1 cellular context compared by ENCODE assay signal in genomic region chr13:75549262-75550158, GRCh38.
TF ChIP-seq lines count a peak whose summit lies in the region.

TSS of gene UCHL3 (plus strand) at chr13:75549791. CDS start at chr13:75549821, 30 bp downstream.

TF ChIP-seq in K562, 482 proteins besides CTCF, POLR2A, EP300 and RAD21 (continued from another document and continues in another):
- TF ChIP-seq ARID4B (CRISPR knock-in tag; IDR thresholded peaks at IDR 0.05) (peak; percentile 80; the same call in 1 of the 2 replicates), FOS (IDR thresholded peaks at IDR 0.05; ENCODE audit: extremely low read depth, insufficient read length) (no peak), ETV5 (CRISPR knock-in tag; IDR thresholded peaks at IDR 0.05; ENCODE audit: low read depth) (no peak), ZNF444 (CRISPR knock-in tag; IDR thresholded peaks at IDR 0.05) (no peak), PHF8 (IDR thresholded peaks at IDR 0.05; ENCODE audit: borderline replicate concordance, low read length) (peak; percentile 80; the same call in 1 of the 2 replicates), NRF1 (conservative IDR thresholded peaks at IDR 0.05 in 1 of 2, IDR thresholded peaks at IDR 0.05 in 1 of 2) (peak; percentile 93 to 95), NCOR1 (IDR thresholded peaks at IDR 0.05) (peak; percentile 14; the same call in 1 of the 2 replicates), KAT8 (IDR thresholded peaks at IDR 0.05; ENCODE audit: low read depth) (no peak), POLR2AphosphoS5 (IDR thresholded peaks at IDR 0.05; ENCODE audit: control insufficient read depth, insufficient read depth, low read depth, low read length) (0 out of 2 replicates have a peak, but pooled peaks have one; percentile 16), DACH1 (IDR thresholded peaks at IDR 0.05; ENCODE audit: partially characterized antibody) (no peak), JUND (IDR thresholded peaks at IDR 0.05; ENCODE audit: borderline replicate concordance, low read depth, low read length) (peak; percentile 89), JUND (tag; IDR thresholded peaks at IDR 0.05; ENCODE audit: borderline replicate concordance, low read depth, low read length) (no peak; the same call in 2 of the 3 replicates), ZNF639 (CRISPR knock-in tag; conservative IDR thresholded peaks at IDR 0.05 in 1 of 2, IDR thresholded peaks at IDR 0.05 in 1 of 2) (peak in 1 of 2 experiments; percentile 54; a peak in 1 of 4 replicates), TCF7L2 (IDR thresholded peaks at IDR 0.05; ENCODE audit: low read depth, low read length) (peak; percentile 85), E2F6 (IDR thresholded peaks at IDR 0.05; ENCODE audit: borderline replicate concordance in 1 of 2, extremely low read depth in 1 of 2, insufficient read depth in 1 of 2, insufficient read length in 1 of 2, low read depth in 1 of 2, low read length in 1 of 2, poor library complexity in 1 of 2, severe bottlenecking in 1 of 2) (peak in 1 of 2 experiments; percentile 67), CREB1 (IDR thresholded peaks at IDR 0.05) (no peak), CREB1 (CRISPR knock-in tag; IDR thresholded peaks at IDR 0.05) (peak; percentile 35; the same call in 1 of the 2 replicates), TEAD1 (CRISPR knock-in tag; IDR thresholded peaks at IDR 0.05) (peak in 1 of 2 experiments; percentile 75; a peak in 2 of 4 replicates), MAFF (IDR thresholded peaks at IDR 0.05; ENCODE audit: low read length) (peak; percentile 48; the same call in 1 of the 2 replicates), CTCFL (IDR thresholded peaks at IDR 0.05; ENCODE audit: borderline replicate concordance, insufficient read depth, low read depth, low read length, poor library complexity, severe bottlenecking) (peak; percentile 74), RCOR1 (IDR thresholded peaks at IDR 0.05; ENCODE audit: borderline replicate concordance in 1 of 2, low read depth in 2 of 2, low read length in 2 of 2) (peak in 1 of 2 experiments; percentile 35; a peak in 1 of 4 replicates), POLR2B (IDR thresholded peaks at IDR 0.05; ENCODE audit: low read depth, partially characterized antibody) (no peak), ZNF143 (CRISPR knock-in tag; IDR thresholded peaks at IDR 0.05) (0 out of 2 replicates have a peak, but pooled peaks have one; percentile 39), SIN3A (IDR thresholded peaks at IDR 0.05; ENCODE audit: borderline replicate concordance in 2 of 2, control insufficient read depth in 1 of 2, low read depth in 2 of 2, low read length in 2 of 2) (peak in 1 of 2 experiments; percentile 80; a peak in 1 of 4 replicates), ASH1L (IDR thresholded peaks at IDR 0.05; ENCODE audit: borderline replicate concordance, low read depth, partially characterized antibody) (peak; percentile 76), SMC3 (conservative IDR thresholded peaks at IDR 0.05; ENCODE audit: insufficient read depth, low read depth, low read length) (peak; percentile 43; the same call in 1 of the 2 replicates), SIX5 (IDR thresholded peaks at IDR 0.05; ENCODE audit: borderline replicate concordance in 1 of 2, insufficient read depth in 1 of 2, low read depth in 1 of 2, low read length in 2 of 2) (0 out of 4 replicates have a peak, but pooled peaks of 1 of the 2 experiments have one; percentile 2), GABPA (tag; conservative IDR thresholded peaks at IDR 0.05; ENCODE audit: low read depth) (0 out of 2 replicates have a peak, but pooled peaks have one; percentile 30), ZNF408 (CRISPR knock-in tag; IDR thresholded peaks at IDR 0.05; ENCODE audit: low read depth) (no peak), ELF2 (CRISPR knock-in tag; IDR thresholded peaks at IDR 0.05) (peak; percentile 84), SP1 (CRISPR knock-in tag; IDR thresholded peaks at IDR 0.05) (peak; percentile 49), MEIS2 (IDR thresholded peaks at IDR 0.05; ENCODE audit: partially characterized antibody) (peak; percentile 60), L3MBTL2 (IDR thresholded peaks at IDR 0.05) (peak; percentile 81; the same call in 1 of the 2 replicates), RBM22 (IDR thresholded peaks at IDR 0.05; ENCODE audit: low read depth, low read length, poor library complexity, severe bottlenecking) (peak; percentile 52), NEUROD1 (IDR thresholded peaks at IDR 0.05; ENCODE audit: borderline replicate concordance, low read depth, low read length, partially characterized antibody) (peak; percentile 32), ZNF511 (CRISPR knock-in tag; IDR thresholded peaks at IDR 0.05) (peak; percentile 40; the same call in 1 of the 2 replicates), ZFX (CRISPR knock-in tag; IDR thresholded peaks at IDR 0.05) (peak; percentile 65), TOE1 (IDR thresholded peaks at IDR 0.05; ENCODE audit: borderline replicate concordance) (peak; percentile 90), TOE1 (CRISPR knock-in tag; IDR thresholded peaks at IDR 0.05; ENCODE audit: borderline replicate concordance, low read depth) (no peak; the same call in 1 of the 2 replicates), MAZ (CRISPR knock-in tag; conservative IDR thresholded peaks at IDR 0.05 in 1 of 2, IDR thresholded peaks at IDR 0.05 in 1 of 2) (peak; percentile 14 to 16; a peak in 2 of 4 replicates), MAX (CRISPR knock-in tag; IDR thresholded peaks at IDR 0.05) (peak; percentile 94), MITF (IDR thresholded peaks at IDR 0.05) (no peak; the same call in 1 of the 2 replicates), PRDM10 (IDR thresholded peaks at IDR 0.05; ENCODE audit: partially characterized antibody) (peak; percentile 100), CREM (IDR thresholded peaks at IDR 0.05; ENCODE audit: low read depth) (peak; percentile 65), FOXK2 (conservative IDR thresholded peaks at IDR 0.05 in 1 of 2, IDR thresholded peaks at IDR 0.05 in 1 of 2; ENCODE audit: low read depth in 2 of 2) (peak; percentile 38 to 99; a peak in 3 of 4 replicates), MCM3 (IDR thresholded peaks at IDR 0.05) (no peak), RBBP5 (IDR thresholded peaks at IDR 0.05; ENCODE audit: borderline replicate concordance, insufficient read depth, low read length, poor library complexity, severe bottlenecking) (peak; percentile 74), RBFOX2 (IDR thresholded peaks at IDR 0.05; ENCODE audit: low read depth, low read length) (peak; percentile 96), ELF1 (tag; IDR thresholded peaks at IDR 0.05) (peak; percentile 66), TBP (optimal IDR thresholded peaks at IDR 0.05; ENCODE audit: low read depth, low read length) (peak; percentile 45), TGIF2 (CRISPR knock-in tag; IDR thresholded peaks at IDR 0.05) (0 out of 2 replicates have a peak, but pooled peaks have one; percentile 16), KDM5B (IDR thresholded peaks at IDR 0.05; ENCODE audit: insufficient replicate concordance, low read depth, low read length) (peak; percentile 54)
